16 cellular contexts compared by ENCODE assay signal in the genomic region with DNA sequence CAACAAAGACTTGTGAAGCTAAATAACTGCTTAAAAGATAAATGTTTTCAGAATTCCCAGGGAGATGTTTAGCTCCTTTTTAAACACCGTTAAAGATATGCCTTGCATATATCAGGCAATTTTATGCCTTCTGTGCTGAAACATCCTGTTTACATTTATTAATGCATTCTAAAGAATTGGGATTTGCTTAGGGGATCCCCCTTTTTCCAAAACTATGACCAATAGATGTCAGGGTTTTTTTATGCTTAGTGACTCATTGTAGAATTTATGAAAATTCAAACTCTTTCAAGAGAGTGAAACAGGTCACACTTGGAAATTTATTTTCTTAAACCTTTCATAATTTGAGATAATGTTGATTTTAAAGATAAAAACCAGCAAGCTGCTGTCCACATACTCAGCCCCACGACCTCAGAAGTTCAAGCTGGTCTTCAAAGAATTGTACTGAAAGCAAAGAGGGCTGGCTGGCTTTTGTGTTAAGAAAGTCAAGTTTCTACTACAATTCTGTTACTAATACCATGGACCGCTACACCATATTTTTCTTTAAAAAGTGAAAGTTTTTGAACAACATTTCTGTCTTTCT.
DNase-seq lines count a peak whose midpoint lies in the region; ATAC-seq, FAIRE-seq and TF ChIP-seq lines count a peak whose summit lies in the region.
"Had no signal": no experiment of that assay in that cellular context is flagged by ENCODE, and none has a peak within 500 bp of the region (broad histone marks: within the 10 kb centered on the region; RNA-seq: fewer than 3 reads in every experiment).

No MANE protein-coding gene starts in this region.

- FAIRE-seq in bronchial epithelial cell (lab: Jason Lieb, UNC), result no peak
- FAIRE-seq: GM12891 had no signal

- TF ChIP-seq POLR2A in heart left ventricle (IDR thresholded peaks at IDR 0.05), result no peak

- H3K36me3 ChIP-seq in GM23338 (ENCODE audit: insufficient read depth) (no peaks in the 10 kb centered on the region), Karpas-422 (ENCODE audit: insufficient read depth, low read length) (no peaks in the 10 kb centered on the region), bronchial epithelial cell (ENCODE audit: control insufficient read depth, insufficient read depth, low read length) (no peaks in the 10 kb centered on the region), osteoblast (ENCODE audit: insufficient read depth, low read length) (no peaks in the 10 kb centered on the region), heart left ventricle (no peaks in the 10 kb centered on the region)
- H3K36me3 ChIP-seq: BE2C had no signal

- H3K27me3 ChIP-seq in GM23338 (ENCODE audit: insufficient read depth) (no peaks in the 10 kb centered on the region), Karpas-422 (ENCODE audit: low read length) (no peaks in the 10 kb centered on the region), bronchial epithelial cell (ENCODE audit: control insufficient read depth, insufficient read depth, low read length) (no peaks in the 10 kb centered on the region), osteoblast (ENCODE audit: insufficient read depth, low read length) (no peaks in the 10 kb centered on the region), heart left ventricle (no peaks in the 10 kb centered on the region)
- H3K27me3 ChIP-seq: BE2C had no signal

- H3F3A ChIP-seq in GM23338 (replicated peaks; ENCODE audit: low read depth), result no peaks in the 10 kb centered on the region

- peaks cover 16% of the 10 kb centered on the region for H3K4me1 Mint-ChIP-seq in GM23338
- no peaks in the 10 kb centered on the region for H3K4me1 Mint-ChIP-seq in activated T-helper 1 cell treated with anti-CD3 and anti-CD28 coated beads, Interleukin-12 subunit alpha, Interleukin-12 subunit beta, Interleukin-2, Interleukin-4 antibody, amounts not matched to agents 30 ng/mL and 10 ng/mL and 1 ng/mL, durations not matched to agents 14 hours and 24 hours and 36 hours (ENCODE audit: low read depth)
- H3K4me1 Mint-ChIP-seq: CD4-positive, alpha-beta memory T cell had no signal

- TF ChIP-seq CTCF in GM23338 (conservative IDR thresholded peaks at IDR 0.05; ENCODE audit: low read depth in 2 of 2) (no peak), bronchial epithelial cell (IDR thresholded peaks at IDR 0.05; ENCODE audit: insufficient read depth, low read length, severe bottlenecking) (no peak), osteoblast (IDR thresholded peaks at IDR 0.05; ENCODE audit: extremely low read depth, low read depth, low read length) (no peak), heart left ventricle (IDR thresholded peaks at IDR 0.05) (no peak)

- H3K79me2 ChIP-seq in GM23338 (replicated peaks; ENCODE audit: insufficient read depth) (no peaks in the 10 kb centered on the region), Karpas-422 (ENCODE audit: low read length) (no peaks in the 10 kb centered on the region), osteoblast (ENCODE audit: insufficient read depth, low read length) (no peaks in the 10 kb centered on the region)

- H2AFZ ChIP-seq in GM23338 (no peak overlapping the region), Karpas-422 (ENCODE audit: low read length) (0 out of 2 replicates have a peak overlapping the region, but pooled peaks have one; percentile 49), osteoblast (ENCODE audit: low read length) (no peak overlapping the region)
- H2AFZ ChIP-seq: GM23248 had no signal

- peaks cover 24% of the 10 kb centered on the region for H3K4me1 ChIP-seq in GM23338 (ENCODE audit: insufficient read depth)
- peaks cover 8% of the 10 kb centered on the region for H3K4me1 ChIP-seq in Karpas-422 (ENCODE audit: low read length)
- H3K4me1 ChIP-seq in osteoblast (ENCODE audit: insufficient read depth, low read length), result no peaks in the 10 kb centered on the region
- no peaks in the 10 kb centered on the region for H3K4me1 ChIP-seq in heart left ventricle

- DNase-seq in GM23338 (ENCODE audit: low spot score) (no peak), Karpas-422 (no peak), bronchial epithelial cell (ENCODE audit: low read depth) (peak; percentile 1), osteoblast (ENCODE audit: insufficient read length, low spot score, missing footprints) (peak; percentile 1), NCI-H345 treated with DMSO at 0.1 percent for 48 hours (lab: John Stamatoyannopoulos, UW; ENCODE audit: unreplicated experiment) (no peak), heart left ventricle (no peak)
- DNase-seq in activated T-helper 1 cell treated with anti-CD3 and anti-CD28 coated beads, Interleukin-12 subunit alpha, Interleukin-12 subunit beta, Interleukin-2, Interleukin-4 antibody, amounts not matched to agents 30 ng/mL and 10 ng/mL and 1 ng/mL, durations not matched to agents 14 hours and 24 hours and 36 hours (ENCODE audit: low spot score), result no peak
- DNase-seq: BE2C; CD4-positive, alpha-beta memory T cell; DMS79; GM23248; H9 had no signal

- H3K4me2 ChIP-seq in GM23338, result 0 out of 2 replicates have a peak overlapping the region, but pooled peaks have one; percentile 17
- H3K4me2 ChIP-seq in Karpas-422 (ENCODE audit: low read depth, low read length, poor library complexity, severe bottlenecking), result no peak overlapping the region
- H3K4me2 ChIP-seq in osteoblast (ENCODE audit: insufficient read depth, low read length), result no peak overlapping the region

- H3K9me3 ChIP-seq in Karpas-422 (ENCODE audit: low read length), result no peaks in the 10 kb centered on the region
- no peaks in the 10 kb centered on the region for H3K9me3 ChIP-seq in osteoblast (ENCODE audit: low read depth, low read length)
- no peaks in the 10 kb centered on the region for H3K9me3 ChIP-seq in heart left ventricle
- H3K9me3 ChIP-seq: BE2C had no signal

- no peak overlapping the region for H3K9ac ChIP-seq in Karpas-422 (ENCODE audit: low read length)
- H3K9ac ChIP-seq: GM23248 had no signal

- no peak overlapping the region for H3K4me3 ChIP-seq in GM23338
- no peak overlapping the region for H3K4me3 ChIP-seq in Karpas-422 (ENCODE audit: low read length)
- H3K4me3 ChIP-seq in bronchial epithelial cell (ENCODE audit: low read depth, low read length), result no peak overlapping the region
- H3K4me3 ChIP-seq in osteoblast (ENCODE audit: insufficient read depth, low read length), result no peak overlapping the region
- H3K4me3 ChIP-seq in heart left ventricle, result no peak overlapping the region
- H3K4me3 ChIP-seq: GM23248 had no signal

- intact Hi-C loops in activated T-helper 1 cell treated with anti-CD3 and anti-CD28 coated beads, Interleukin-12 subunit alpha, Interleukin-12 subunit beta, Interleukin-2, Interleukin-4 antibody, amounts not matched to agents 30 ng/mL and 10 ng/mL and 1 ng/mL, durations not matched to agents 14 hours and 24 hours and 36 hours (cut with micrococcal nuclease), result no loop called here
- intact Hi-C loops in heart left ventricle (cut with DNase I), result no loop called here

- H4K20me1 ChIP-seq in GM23338 (replicated peaks; ENCODE audit: insufficient read depth) (no peaks in the 10 kb centered on the region), Karpas-422 (ENCODE audit: insufficient read depth, low read depth, low read length) (no peaks in the 10 kb centered on the region), osteoblast (ENCODE audit: insufficient read depth, low read length) (no peaks in the 10 kb centered on the region)

- no peak overlapping the region for H3K27ac Mint-ChIP-seq in GM23338
- no peak overlapping the region for H3K27ac Mint-ChIP-seq in activated T-helper 1 cell treated with anti-CD3 and anti-CD28 coated beads, Interleukin-12 subunit alpha, Interleukin-12 subunit beta, Interleukin-2, Interleukin-4 antibody, amounts not matched to agents 30 ng/mL and 10 ng/mL and 1 ng/mL, durations not matched to agents 14 hours and 24 hours and 36 hours

- ATAC-seq in GM23338, result no peak
- ATAC-seq in HG03139 (IDR thresholded peaks at IDR 0.05; ENCODE audit: unreplicated experiment), result no peak
- ATAC-seq in heart left ventricle, result no peak

- H3K27me3 Mint-ChIP-seq in GM23338 (ENCODE audit: insufficient read depth, low read depth, poor library complexity), result no peaks in the 10 kb centered on the region
- no peaks in the 10 kb centered on the region for H3K27me3 Mint-ChIP-seq in activated T-helper 1 cell treated with anti-CD3 and anti-CD28 coated beads, Interleukin-12 subunit alpha, Interleukin-12 subunit beta, Interleukin-2, Interleukin-4 antibody, amounts not matched to agents 30 ng/mL and 10 ng/mL and 1 ng/mL, durations not matched to agents 14 hours and 24 hours and 36 hours (ENCODE audit: insufficient read depth)

- no peaks in the 10 kb centered on the region for H3K36me3 Mint-ChIP-seq in GM23338 (ENCODE audit: low read depth)
- no peaks in the 10 kb centered on the region for H3K36me3 Mint-ChIP-seq in activated T-helper 1 cell treated with anti-CD3 and anti-CD28 coated beads, Interleukin-12 subunit alpha, Interleukin-12 subunit beta, Interleukin-2, Interleukin-4 antibody, amounts not matched to agents 30 ng/mL and 10 ng/mL and 1 ng/mL, durations not matched to agents 14 hours and 24 hours and 36 hours (ENCODE audit: low read depth)
- H3K36me3 Mint-ChIP-seq: CD4-positive, alpha-beta memory T cell had no signal

- 61 to 68% (median 64%) methylated on average over 3 of the region's 3 CpGs for WGBS in heart left ventricle, 4 donors

- no peaks in the 10 kb centered on the region for H3K9me2 ChIP-seq in GM23338 (ENCODE audit: insufficient read depth)
- no peaks in the 10 kb centered on the region for H3K9me2 ChIP-seq in Karpas-422 (replicated peaks; ENCODE audit: insufficient read depth, low read length)

- no peaks in the 10 kb centered on the region for H3K9me3 Mint-ChIP-seq in GM23338
- H3K9me3 Mint-ChIP-seq in activated T-helper 1 cell treated with anti-CD3 and anti-CD28 coated beads, Interleukin-12 subunit alpha, Interleukin-12 subunit beta, Interleukin-2, Interleukin-4 antibody, amounts not matched to agents 30 ng/mL and 10 ng/mL and 1 ng/mL, durations not matched to agents 14 hours and 24 hours and 36 hours, result peaks cover 4% of the 10 kb centered on the region
- H3K9me3 Mint-ChIP-seq: H9 had no signal

- H3K27ac ChIP-seq in GM23338 (ENCODE audit: low read depth), result no peak overlapping the region
- H3K27ac ChIP-seq in Karpas-422 (ENCODE audit: low read length), result no peak overlapping the region
- no peak overlapping the region for H3K27ac ChIP-seq in osteoblast (ENCODE audit: low read depth, low read length)
- no peak overlapping the region for H3K27ac ChIP-seq in heart left ventricle
- H3K27ac ChIP-seq: C4-2B, GM23248, HL-60 had no signal

- no peak overlapping the region for H3K4me3 Mint-ChIP-seq in GM23338
- H3K4me3 Mint-ChIP-seq in activated T-helper 1 cell treated with anti-CD3 and anti-CD28 coated beads, Interleukin-12 subunit alpha, Interleukin-12 subunit beta, Interleukin-2, Interleukin-4 antibody, amounts not matched to agents 30 ng/mL and 10 ng/mL and 1 ng/mL, durations not matched to agents 14 hours and 24 hours and 36 hours, result no peak overlapping the region
- H3K4me3 Mint-ChIP-seq: H9 had no signal

TF ChIP-seq in GM23338, 12 proteins besides CTCF, POLR2A, EP300 and RAD21 (continues in another document):
- no peak for TF ChIP-seq ZNF114 (CRISPR knock-in tag; IDR thresholded peaks at IDR 0.05)

Comparison
In these comparisons a context has a peak if more than half of its experiments do, and no peak if none do; other contexts are left out.
1. DNase-seq: peak in bronchial epithelial cell (single experiment) and osteoblast (single experiment); none in GM23338 (single experiment), Karpas-422 (single experiment), NCI-H345 treated with DMSO at 0.1 percent for 48 hours (single experiment), activated T-helper 1 cell treated with anti-CD3 and anti-CD28 coated beads, Interleukin-12 subunit alpha, Interleukin-12 subunit beta, Interleukin-2, Interleukin-4 antibody, amounts not matched to agents 30 ng/mL and 10 ng/mL and 1 ng/mL, durations not matched to agents 14 hours and 24 hours and 36 hours (single experiment) and heart left ventricle (0 of 5).